In the genomic region with DNA sequence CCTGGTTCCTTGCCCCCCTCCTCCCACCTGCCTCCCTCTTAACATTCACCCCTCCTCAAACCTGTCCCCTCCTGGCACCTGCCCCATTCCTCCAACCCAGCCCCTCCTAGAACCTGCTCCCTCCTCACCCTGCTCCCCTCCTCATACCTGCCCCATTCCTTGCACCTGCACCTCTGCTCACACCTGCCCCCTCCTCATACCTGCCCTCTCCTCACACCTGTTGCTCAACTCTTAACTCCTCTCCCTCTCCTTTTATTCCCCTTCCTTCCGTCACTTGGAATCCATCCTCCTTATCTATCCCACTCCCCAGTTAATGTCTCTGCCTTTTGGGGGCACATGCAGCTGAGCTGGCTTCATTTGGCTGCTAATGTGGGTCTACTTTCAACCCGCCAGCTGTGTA, we compare ENCODE assay signal across 1 cellular context.
TF ChIP-seq lines count a peak whose summit lies in the region.

No MANE protein-coding gene starts in this region.

TF ChIP-seq in GM23338, 12 proteins besides CTCF, POLR2A, EP300 and RAD21:
- TF ChIP-seq ZNF462 (CRISPR knock-in tag; IDR thresholded peaks at IDR 0.05) (no peak), JUNB (IDR thresholded peaks at IDR 0.05; ENCODE audit: unreplicated experiment) (no peak)
